Comparison of ENCODE assay signal across 1 cellular context in the genomic region with DNA sequence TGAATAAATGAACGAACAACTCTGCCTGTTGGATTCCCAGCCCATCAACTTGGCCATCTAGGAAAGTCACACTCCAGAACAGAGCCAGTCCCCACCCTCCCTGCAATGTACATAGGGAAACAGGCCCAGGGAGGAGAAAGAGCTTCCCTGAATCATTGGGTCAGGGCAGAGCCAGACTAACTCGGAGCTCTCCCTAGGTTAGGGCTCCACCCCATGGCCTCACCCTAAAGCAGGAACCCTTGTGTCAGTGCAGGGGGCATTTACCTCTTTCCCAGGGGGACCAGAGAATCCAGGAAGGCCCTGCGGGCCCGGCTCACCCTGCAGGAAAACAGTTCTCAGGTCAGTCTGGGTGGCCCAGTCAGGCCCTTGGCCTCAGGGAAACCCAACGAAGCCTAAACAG.
TF ChIP-seq lines count a peak whose summit lies in the region.

No MANE protein-coding gene starts in this region.

TF ChIP-seq in SK-N-SH treated with all-trans-retinoic acid at 6 μM for 48 hours, 23 proteins besides CTCF, POLR2A, EP300 and RAD21 (continued from another document):
- TF ChIP-seq, protein P1, sequence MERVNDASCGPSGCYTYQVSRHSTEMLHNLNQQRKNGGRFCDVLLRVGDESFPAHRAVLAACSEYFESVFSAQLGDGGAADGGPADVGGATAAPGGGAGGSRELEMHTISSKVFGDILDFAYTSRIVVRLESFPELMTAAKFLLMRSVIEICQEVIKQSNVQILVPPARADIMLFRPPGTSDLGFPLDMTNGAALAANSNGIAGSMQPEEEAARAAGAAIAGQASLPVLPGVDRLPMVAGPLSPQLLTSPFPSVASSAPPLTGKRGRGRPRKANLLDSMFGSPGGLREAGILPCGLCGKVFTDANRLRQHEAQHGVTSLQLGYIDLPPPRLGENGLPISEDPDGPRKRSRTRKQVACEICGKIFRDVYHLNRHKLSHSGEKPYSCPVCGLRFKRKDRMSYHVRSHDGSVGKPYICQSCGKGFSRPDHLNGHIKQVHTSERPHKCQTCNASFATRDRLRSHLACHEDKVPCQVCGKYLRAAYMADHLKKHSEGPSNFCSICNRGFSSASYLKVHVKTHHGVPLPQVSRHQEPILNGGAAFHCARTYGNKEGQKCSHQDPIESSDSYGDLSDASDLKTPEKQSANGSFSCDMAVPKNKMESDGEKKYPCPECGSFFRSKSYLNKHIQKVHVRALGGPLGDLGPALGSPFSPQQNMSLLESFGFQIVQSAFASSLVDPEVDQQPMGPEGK (CRISPR knock-in tag; IDR thresholded peaks at IDR 0.05; ENCODE audit: borderline replicate concordance), result no peak
- TF ChIP-seq ARNTL (CRISPR knock-in tag; IDR thresholded peaks at IDR 0.05; ENCODE audit: borderline replicate concordance, low read depth) (no peak), TCF4 (CRISPR knock-in tag; IDR thresholded peaks at IDR 0.05; ENCODE audit: borderline replicate concordance) (no peak), TOX (CRISPR knock-in tag; IDR thresholded peaks at IDR 0.05; ENCODE audit: borderline replicate concordance) (no peak), ZC3H10 (CRISPR knock-in tag; IDR thresholded peaks at IDR 0.05) (no peak), RARB (CRISPR knock-in tag; IDR thresholded peaks at IDR 0.05) (no peak), BACH2 (CRISPR knock-in tag; IDR thresholded peaks at IDR 0.05; ENCODE audit: borderline replicate concordance) (no peak)
- TF ChIP-seq, protein P2, sequence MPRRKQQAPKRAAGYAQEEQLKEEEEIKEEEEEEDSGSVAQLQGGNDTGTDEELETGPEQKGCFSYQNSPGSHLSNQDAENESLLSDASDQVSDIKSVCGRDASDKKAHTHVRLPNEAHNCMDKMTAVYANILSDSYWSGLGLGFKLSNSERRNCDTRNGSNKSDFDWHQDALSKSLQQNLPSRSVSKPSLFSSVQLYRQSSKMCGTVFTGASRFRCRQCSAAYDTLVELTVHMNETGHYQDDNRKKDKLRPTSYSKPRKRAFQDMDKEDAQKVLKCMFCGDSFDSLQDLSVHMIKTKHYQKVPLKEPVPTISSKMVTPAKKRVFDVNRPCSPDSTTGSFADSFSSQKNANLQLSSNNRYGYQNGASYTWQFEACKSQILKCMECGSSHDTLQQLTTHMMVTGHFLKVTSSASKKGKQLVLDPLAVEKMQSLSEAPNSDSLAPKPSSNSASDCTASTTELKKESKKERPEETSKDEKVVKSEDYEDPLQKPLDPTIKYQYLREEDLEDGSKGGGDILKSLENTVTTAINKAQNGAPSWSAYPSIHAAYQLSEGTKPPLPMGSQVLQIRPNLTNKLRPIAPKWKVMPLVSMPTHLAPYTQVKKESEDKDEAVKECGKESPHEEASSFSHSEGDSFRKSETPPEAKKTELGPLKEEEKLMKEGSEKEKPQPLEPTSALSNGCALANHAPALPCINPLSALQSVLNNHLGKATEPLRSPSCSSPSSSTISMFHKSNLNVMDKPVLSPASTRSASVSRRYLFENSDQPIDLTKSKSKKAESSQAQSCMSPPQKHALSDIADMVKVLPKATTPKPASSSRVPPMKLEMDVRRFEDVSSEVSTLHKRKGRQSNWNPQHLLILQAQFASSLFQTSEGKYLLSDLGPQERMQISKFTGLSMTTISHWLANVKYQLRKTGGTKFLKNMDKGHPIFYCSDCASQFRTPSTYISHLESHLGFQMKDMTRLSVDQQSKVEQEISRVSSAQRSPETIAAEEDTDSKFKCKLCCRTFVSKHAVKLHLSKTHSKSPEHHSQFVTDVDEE (CRISPR knock-in tag; IDR thresholded peaks at IDR 0.05), result no peak
- TF ChIP-seq, protein P3, sequence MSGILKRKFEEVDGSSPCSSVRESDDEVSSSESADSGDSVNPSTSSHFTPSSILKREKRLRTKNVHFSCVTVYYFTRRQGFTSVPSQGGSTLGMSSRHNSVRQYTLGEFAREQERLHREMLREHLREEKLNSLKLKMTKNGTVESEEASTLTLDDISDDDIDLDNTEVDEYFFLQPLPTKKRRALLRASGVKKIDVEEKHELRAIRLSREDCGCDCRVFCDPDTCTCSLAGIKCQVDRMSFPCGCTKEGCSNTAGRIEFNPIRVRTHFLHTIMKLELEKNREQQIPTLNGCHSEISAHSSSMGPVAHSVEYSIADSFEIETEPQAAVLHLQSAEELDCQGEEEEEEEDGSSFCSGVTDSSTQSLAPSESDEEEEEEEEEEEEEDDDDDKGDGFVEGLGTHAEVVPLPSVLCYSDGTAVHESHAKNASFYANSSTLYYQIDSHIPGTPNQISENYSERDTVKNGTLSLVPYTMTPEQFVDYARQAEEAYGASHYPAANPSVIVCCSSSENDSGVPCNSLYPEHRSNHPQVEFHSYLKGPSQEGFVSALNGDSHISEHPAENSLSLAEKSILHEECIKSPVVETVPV (CRISPR knock-in tag; IDR thresholded peaks at IDR 0.05), result no peak
